ENCODE assay signal across 16 cellular contexts in genomic region chr5:153569036-153569435, GRCh38.
A peak's percentile ranks its signal among the peaks of the same experiment; 100 is the strongest.
DNase-seq lines count a peak whose midpoint lies in the region; ATAC-seq and TF ChIP-seq lines count a peak whose summit lies in the region.
"Had no signal": no experiment of that assay in that cellular context is flagged by ENCODE, and none has a peak within 500 bp of the region (broad histone marks: within the 10 kb centered on the region; RNA-seq: fewer than 3 reads in every experiment).

No MANE protein-coding gene starts in this region.

- no peaks in the 10 kb centered on the region for H3K27me3 Mint-ChIP-seq in HFFc6 (ENCODE audit: insufficient read depth)
- no peaks in the 10 kb centered on the region for H3K27me3 Mint-ChIP-seq in activated naive CD8-positive, alpha-beta T cell treated with anti-CD3 and anti-CD28 coated beads for 36 hours
- no peaks in the 10 kb centered on the region for H3K27me3 Mint-ChIP-seq in activated naive CD8-positive, alpha-beta T cell treated with anti-CD3 and anti-CD28 coated beads, Interleukin-2, amount 50 U/mL, for 24 hours

- no peaks in the 10 kb centered on the region for H3K9me3 Mint-ChIP-seq in HFFc6
- no peaks in the 10 kb centered on the region for H3K9me3 Mint-ChIP-seq in activated naive CD8-positive, alpha-beta T cell treated with anti-CD3 and anti-CD28 coated beads for 36 hours
- peaks cover 3% of the 10 kb centered on the region for H3K9me3 Mint-ChIP-seq in activated naive CD8-positive, alpha-beta T cell treated with anti-CD3 and anti-CD28 coated beads, Interleukin-2, amount 50 U/mL, for 24 hours
- H3K9me3 Mint-ChIP-seq: H9 had no signal

- H3K36me3 Mint-ChIP-seq in HFFc6 (ENCODE audit: low read depth) = 0 out of 2 replicates have a peak, but pooled peaks cover 4% of the 10 kb centered on the region
- no peaks in the 10 kb centered on the region for H3K36me3 Mint-ChIP-seq in activated naive CD8-positive, alpha-beta T cell treated with anti-CD3 and anti-CD28 coated beads for 36 hours
- no peaks in the 10 kb centered on the region for H3K36me3 Mint-ChIP-seq in activated naive CD8-positive, alpha-beta T cell treated with anti-CD3 and anti-CD28 coated beads, Interleukin-2, amount 50 U/mL, for 24 hours (ENCODE audit: low read depth)

- H3K27ac Mint-ChIP-seq in HFFc6 = peak overlapping the region; percentile 22
- H3K27ac Mint-ChIP-seq in activated naive CD8-positive, alpha-beta T cell treated with anti-CD3 and anti-CD28 coated beads for 36 hours = no peak overlapping the region
- H3K27ac Mint-ChIP-seq in activated naive CD8-positive, alpha-beta T cell treated with anti-CD3 and anti-CD28 coated beads, Interleukin-2, amount 50 U/mL, for 24 hours = no peak overlapping the region
- H3K27ac Mint-ChIP-seq: H9 had no signal

- peaks cover 37 to 57% of the 10 kb centered on the region in 2 donors for H3K4me1 ChIP-seq in thoracic aorta (ENCODE audit: control insufficient read depth in 1 of 2, low read depth in 2 of 2)
- H3K4me1 ChIP-seq: SJCRH30 had no signal

- H3K4me3 Mint-ChIP-seq in HFFc6 = peak overlapping the region; percentile 23; the same call in 1 of the 2 replicates
- H3K4me3 Mint-ChIP-seq in activated naive CD8-positive, alpha-beta T cell treated with anti-CD3 and anti-CD28 coated beads for 36 hours = no peak overlapping the region
- no peak overlapping the region for H3K4me3 Mint-ChIP-seq in activated naive CD8-positive, alpha-beta T cell treated with anti-CD3 and anti-CD28 coated beads, Interleukin-2, amount 50 U/mL, for 24 hours
- H3K4me3 Mint-ChIP-seq: H9 had no signal

- no peaks in the 10 kb centered on the region for H3K9me3 ChIP-seq in thoracic aorta
- H3K9me3 ChIP-seq: SJCRH30 had no signal

- no peaks in the 10 kb centered on the region for H3K36me3 ChIP-seq in thoracic aorta
- H3K36me3 ChIP-seq: SJCRH30 had no signal

- ATAC-seq in thoracic aorta (ENCODE audit: insufficient number of reproducible peaks, low FRiP score, low read depth) = no peak
- no peak for ATAC-seq in activated naive CD8-positive, alpha-beta T cell treated with anti-CD3 and anti-CD28 coated beads, Interleukin-2, amount 50 U/mL, for 24 hours
- ATAC-seq: Panc1 had no signal

- TF ChIP-seq CTCF in HFFc6 (IDR thresholded peaks at IDR 0.05) = no peak
- no peak for TF ChIP-seq CTCF in coronary artery (IDR thresholded peaks at IDR 0.05)
- no peak for TF ChIP-seq CTCF in thoracic aorta (IDR thresholded peaks at IDR 0.05)

- H3K4me1 Mint-ChIP-seq in HFFc6 (ENCODE audit: low read depth) = peaks cover 59% of the 10 kb centered on the region
- H3K4me1 Mint-ChIP-seq in activated naive CD8-positive, alpha-beta T cell treated with anti-CD3 and anti-CD28 coated beads for 36 hours = no peaks in the 10 kb centered on the region
- no peaks in the 10 kb centered on the region for H3K4me1 Mint-ChIP-seq in activated naive CD8-positive, alpha-beta T cell treated with anti-CD3 and anti-CD28 coated beads, Interleukin-2, amount 50 U/mL, for 24 hours

- H3K27ac ChIP-seq in coronary artery (peak overlapping the region; percentile 27 to 74), thoracic aorta (peak overlapping the region; percentile 62 to 85)
- H3K27ac ChIP-seq: C4-2B, SJCRH30 had no signal

- H3K4me3 ChIP-seq in coronary artery = no peak overlapping the region
- no peak overlapping the region for H3K4me3 ChIP-seq in thoracic aorta
- H3K4me3 ChIP-seq: SJCRH30 had no signal

- H3K27me3 ChIP-seq in thoracic aorta (replicated peaks; ENCODE audit: insufficient read depth) = no peaks in the 10 kb centered on the region
- H3K27me3 ChIP-seq: SJCRH30 had no signal

- DNase-seq in DMS79 treated with DMSO at 0.1 percent for 48 hours (lab: John Stamatoyannopoulos, UW) (peak; percentile 84), HFFc6 (peak; percentile 20), coronary artery (ENCODE audit: low spot score) (no peak), thoracic aorta (ENCODE audit: low spot score) (no peak), NCI-H524 (lab: John Stamatoyannopoulos, UW) (no peak)
- DNase-seq in activated naive CD8-positive, alpha-beta T cell treated with anti-CD3 and anti-CD28 coated beads for 36 hours = no peak
- DNase-seq in activated naive CD8-positive, alpha-beta T cell treated with anti-CD3 and anti-CD28 coated beads, Interleukin-2, amount 50 U/mL, for 24 hours = no peak
- DNase-seq: AML-193, H9, NCI-H1417, NCI-H187, NCI-H345, NCI-H526 treated with DMSO at 0.1 percent for 48 hours, SJCRH30 had no signal

Comparison
In these comparisons a context has a peak if more than half of its experiments do, and no peak if none do; other contexts are left out.
1. DNase-seq: peak in DMS79 treated with DMSO at 0.1 percent for 48 hours (single experiment) and HFFc6 (single experiment); none in coronary artery (single experiment), thoracic aorta (single experiment), activated naive CD8-positive, alpha-beta T cell treated with anti-CD3 and anti-CD28 coated beads for 36 hours (single experiment), NCI-H524 (0 of 2) and activated naive CD8-positive, alpha-beta T cell treated with anti-CD3 and anti-CD28 coated beads, Interleukin-2, amount 50 U/mL, for 24 hours (single experiment).